ENCODE assay signal across 10 cellular contexts in the genomic region with DNA sequence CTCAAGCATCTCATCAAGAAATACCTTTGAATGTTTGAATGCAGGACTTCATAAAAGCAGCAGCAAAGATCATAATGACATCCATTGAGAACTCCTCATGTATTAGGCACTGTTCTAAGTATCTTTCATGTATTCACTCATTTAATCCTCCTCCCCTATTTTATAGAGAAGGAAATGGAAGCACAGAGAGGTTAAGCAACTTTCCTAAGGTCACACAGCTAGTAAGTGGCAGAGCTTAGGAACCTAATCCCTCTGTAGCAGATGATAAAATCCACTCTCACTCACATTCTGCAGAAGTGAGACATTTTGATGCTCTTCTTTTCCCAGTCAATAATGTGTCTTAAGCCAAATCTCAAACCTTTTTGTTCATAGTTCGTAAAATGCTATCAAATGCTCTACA.
"Had no signal": no experiment of that assay in that cellular context is flagged by ENCODE, and none has a peak within 500 bp of the region (broad histone marks: within the 10 kb centered on the region; RNA-seq: fewer than 3 reads in every experiment).

No MANE protein-coding gene starts in this region.

- H3K4me3 ChIP-seq: GM23248 had no signal

- H3K27ac ChIP-seq: GM23248, HL-60, KMS-11 had no signal

- DNase-seq: GM23248, GOT3, H9, HCEC 1CT, HFFc6, IMR-90, KBM-7 had no signal

- H3K9ac ChIP-seq: GM23248, KMS-11 had no signal

- FAIRE-seq: H54 had no signal

- H2AFZ ChIP-seq: GM23248 had no signal

- H3K4me2 ChIP-seq: KMS-11 had no signal
